In the genomic region with DNA sequence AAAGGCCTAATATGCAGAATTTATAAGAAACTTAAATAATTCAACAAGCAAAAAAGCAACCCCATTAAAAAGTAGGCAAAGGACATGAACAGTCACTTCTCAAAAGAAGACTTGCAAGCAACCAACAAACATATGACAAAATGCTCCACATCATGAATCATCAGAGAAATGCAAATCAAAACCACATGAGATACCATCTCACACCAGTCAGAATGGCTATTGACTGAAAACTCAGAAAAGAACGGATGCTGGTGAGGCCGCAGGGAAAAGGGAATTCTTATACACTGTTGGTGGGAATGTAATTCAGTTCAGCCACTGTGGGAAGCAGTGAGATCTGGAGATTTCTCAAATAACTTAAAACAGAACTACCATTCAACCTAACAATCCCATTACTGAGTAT, we compare ENCODE assay signal across 14 cellular contexts.
A peak's percentile ranks its signal among the peaks of the same experiment; 100 is the strongest.
DNase-seq lines count a peak whose midpoint lies in the region; ATAC-seq and TF ChIP-seq lines count a peak whose summit lies in the region.
"Had no signal": no experiment of that assay in that cellular context is flagged by ENCODE, and none has a peak within 500 bp of the region (broad histone marks: within the 10 kb centered on the region; RNA-seq: fewer than 3 reads in every experiment).

No MANE protein-coding gene starts in this region.

- H3K4me1 Mint-ChIP-seq in activated B cell treated with CpG ODN at 0.5 μM for 24 hours: peaks cover 39% of the 10 kb centered on the region

- intact Hi-C loops in activated B cell treated with CpG ODN at 0.5 μM for 24 hours (cut with micrococcal nuclease): no loop called here
- intact Hi-C loops in posterior cingulate gyrus (cut with DNase I): no loop called here
- intact Hi-C loops in heart right ventricle (cut with DNase I): no loop called here

- no peaks in the 10 kb centered on the region for H3K27me3 Mint-ChIP-seq in activated B cell treated with CpG ODN at 0.5 μM for 24 hours

- no peak overlapping the region for H3K4me3 Mint-ChIP-seq in activated B cell treated with CpG ODN at 0.5 μM for 24 hours
- H3K4me3 Mint-ChIP-seq: activated naive CD8-positive, alpha-beta T cell treated with anti-CD3 and anti-CD28 coated beads, Interleukin-2, amount 10 ng/mL, durations not matched to agents 7 days and 5 days had no signal

- no peaks in the 10 kb centered on the region for H3K27me3 ChIP-seq in heart right ventricle
- H3K27me3 ChIP-seq: BLaER1 treated with 17β-estradiol and CSF1 and Interleukin-3, amounts not matched to agents 10 nM and 100 nM; Peyer's patch had no signal

- no peak for TF ChIP-seq CTCF in activated B cell treated with CpG ODN at 0.5 μM for 24 hours (IDR thresholded peaks at IDR 0.05)
- no peak for TF ChIP-seq CTCF in heart right ventricle (IDR thresholded peaks at IDR 0.05)

- DNase-seq in AG08395 (ENCODE audit: low spot score) (peak; percentile 40), ELR (ENCODE audit: low read depth) (peak; percentile 83), activated B cell treated with CpG ODN at 0.5 μM for 24 hours (no peak), fibroblast of peridontal ligament (ENCODE audit: extremely low read depth) (peak; percentile 17), posterior cingulate gyrus (no peak), heart right ventricle (no peak), NOMO-1 treated with dmso at 0.1 percent for 144 hours (lab: John Stamatoyannopoulos, UW; ENCODE audit: unreplicated experiment) (no peak), KG1 (lab: John Stamatoyannopoulos, UW) (no peak)
- DNase-seq: activated naive CD8-positive, alpha-beta T cell treated with anti-CD3 and anti-CD28 coated beads, Interleukin-2, amount 10 ng/mL, durations not matched to agents 7 days and 5 days; NCI-H1105 treated with DMSO at 0.1 percent for 48 hours; NCI-H446 treated with DMSO at 0.1 percent for 48 hours; Peyer's patch; T-helper 9 cell had no signal

- H3K36me3 Mint-ChIP-seq in activated B cell treated with CpG ODN at 0.5 μM for 24 hours (ENCODE audit: low read depth): no peaks in the 10 kb centered on the region

- H3K36me3 ChIP-seq in heart right ventricle: no peaks in the 10 kb centered on the region
- H3K36me3 ChIP-seq: BLaER1 treated with 17β-estradiol and CSF1 and Interleukin-3, amounts not matched to agents 10 nM and 100 nM; Peyer's patch had no signal

- H3K9me3 Mint-ChIP-seq in activated B cell treated with CpG ODN at 0.5 μM for 24 hours: peaks cover 2% of the 10 kb centered on the region

- H3K27ac Mint-ChIP-seq in activated B cell treated with CpG ODN at 0.5 μM for 24 hours: no peak overlapping the region
- H3K27ac Mint-ChIP-seq: activated naive CD8-positive, alpha-beta T cell treated with anti-CD3 and anti-CD28 coated beads, Interleukin-2, amount 10 ng/mL, durations not matched to agents 7 days and 5 days had no signal

- POLR2A ChIA-PET in activated B cell treated with CpG ODN at 0.5 μM for 24 hours (lab: Charles Lee): interaction anchor here (0.6 to 0.8 kb wide), 2 partner anchors 12 to 93 kb away, joined by 4 to 7 read pairs; no protein-coding TSS in a partner anchor

- no peaks in the 10 kb centered on the region for H3K4me1 ChIP-seq in heart right ventricle
- H3K4me1 ChIP-seq: Peyer's patch had no signal

- no peak overlapping the region for H3K4me3 ChIP-seq in heart right ventricle
- H3K4me3 ChIP-seq: BLaER1 treated with 17β-estradiol and CSF1 and Interleukin-3, amounts not matched to agents 10 nM and 100 nM; Peyer's patch had no signal

- CTCF ChIA-PET in activated B cell treated with CpG ODN at 0.5 μM for 24 hours (lab: Charles Lee): no interaction called here

- peak; percentile 28 for ATAC-seq in activated B cell treated with CpG ODN at 0.5 μM for 24 hours (ENCODE audit: low read depth)
- ATAC-seq in heart right ventricle: no peak

- H3K27ac ChIP-seq in heart right ventricle: no peak overlapping the region
- H3K27ac ChIP-seq: Peyer's patch had no signal

- WGBS in heart right ventricle, 2 donors: 88 to 95% methylated on average over 2 of the region's 2 CpGs

- peaks cover 0 to 9% (median 2%) of the 10 kb centered on the region in 11 donors for H3K9me3 ChIP-seq in heart right ventricle
- H3K9me3 ChIP-seq: Peyer's patch had no signal

Comparison
In these comparisons a context has a peak if more than half of its experiments do, and no peak if none do; other contexts are left out.
1. DNase-seq: peak in AG08395 (single experiment), ELR (single experiment) and fibroblast of peridontal ligament (single experiment); none in activated B cell treated with CpG ODN at 0.5 μM for 24 hours (single experiment), posterior cingulate gyrus (0 of 10), heart right ventricle (0 of 2), NOMO-1 treated with dmso at 0.1 percent for 144 hours (single experiment) and KG1 (single experiment).